ENCODE assay signal across 1 cellular context in genomic region chr5:165143727-165144210, GRCh38.
TF ChIP-seq lines count a peak whose summit lies in the region.

No MANE protein-coding gene starts in this region.

TF ChIP-seq in H1, 55 proteins besides CTCF, POLR2A, EP300 and RAD21:
- TF ChIP-seq SP1 (IDR thresholded peaks at IDR 0.05; ENCODE audit: low read depth, low read length) (no peak), USF2 (IDR thresholded peaks at IDR 0.05; ENCODE audit: low read length) (no peak), CBX5 (IDR thresholded peaks at IDR 0.05; ENCODE audit: low read depth, low read length) (no peak), SIRT6 (IDR thresholded peaks at IDR 0.05; ENCODE audit: low read length) (no peak), SIX5 (IDR thresholded peaks at IDR 0.05; ENCODE audit: low read depth, low read length) (no peak), BACH1 (IDR thresholded peaks at IDR 0.05; ENCODE audit: low read length) (no peak), GTF2F1 (IDR thresholded peaks at IDR 0.05; ENCODE audit: borderline replicate concordance, low read depth, low read length) (no peak), TAF7 (optimal IDR thresholded peaks at IDR 0.05; ENCODE audit: borderline replicate concordance, low read depth, low read length) (no peak), E2F6 (IDR thresholded peaks at IDR 0.05) (no peak), CBX8 (IDR thresholded peaks at IDR 0.05; ENCODE audit: borderline replicate concordance, low read depth, low read length) (no peak), MAX (IDR thresholded peaks at IDR 0.05) (no peak), FOSL1 (IDR thresholded peaks at IDR 0.05; ENCODE audit: insufficient read depth, low read depth, low read length) (no peak), TAF1 (IDR thresholded peaks at IDR 0.05; ENCODE audit: low read depth, low read length) (no peak)
